In the genomic region with DNA sequence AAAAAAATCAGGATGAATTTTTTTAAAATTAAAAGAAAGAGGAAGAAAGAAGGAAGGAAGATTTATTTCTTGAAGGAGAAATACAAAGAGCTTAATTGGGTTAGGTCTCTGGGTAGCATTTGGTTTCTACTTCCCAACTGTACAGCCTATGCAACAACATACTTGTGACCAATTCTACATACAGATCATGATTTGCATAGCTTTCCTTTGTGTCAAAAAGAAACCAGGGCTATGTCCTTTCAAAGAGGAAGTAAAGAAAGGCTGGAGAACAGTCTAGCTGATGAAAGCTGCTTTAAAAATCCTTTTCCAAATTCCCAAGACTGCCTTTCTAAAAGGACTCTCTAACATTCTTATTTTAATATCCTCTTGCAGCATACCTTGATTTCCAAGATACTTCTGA, we compare ENCODE assay signal across 11 cellular contexts. TPM values are rescaled to one million over a fixed set of nuclear protein-coding genes. Genes with fewer than 3 reads are reported as not detected.
DNase-seq lines count a peak whose midpoint lies in the region; ATAC-seq and TF ChIP-seq lines count a peak whose summit lies in the region.
"Had no signal": no experiment of that assay in that cellular context is flagged by ENCODE, and none has a peak within 500 bp of the region (broad histone marks: within the 10 kb centered on the region; RNA-seq: fewer than 3 reads in every experiment).

No MANE protein-coding gene starts in this region.

- peaks cover 19% of the 10 kb centered on the region for H3K4me1 Mint-ChIP-seq in chondrocyte (ENCODE audit: low read depth)
- H3K4me1 Mint-ChIP-seq: activated naive CD8-positive, alpha-beta T cell treated with anti-CD3 and anti-CD28 coated beads, Interleukin-2, amount 10 ng/mL, durations not matched to agents 7 days and 5 days had no signal

- H3K4me1 ChIP-seq in SJCRH30: no peaks in the 10 kb centered on the region

- no peak overlapping the region for H3K4me3 Mint-ChIP-seq in chondrocyte (ENCODE audit: unreplicated experiment)
- H3K4me3 Mint-ChIP-seq: activated naive CD8-positive, alpha-beta T cell treated with anti-CD3 and anti-CD28 coated beads, Interleukin-2, amount 10 ng/mL, durations not matched to agents 7 days and 5 days had no signal

- peak overlapping the region; percentile 43 for H3K27ac Mint-ChIP-seq in chondrocyte (ENCODE audit: unreplicated experiment)
- H3K27ac Mint-ChIP-seq: activated naive CD8-positive, alpha-beta T cell treated with anti-CD3 and anti-CD28 coated beads, Interleukin-2, amount 10 ng/mL, durations not matched to agents 7 days and 5 days had no signal

- H3K4me3 ChIP-seq in SJCRH30: no peak overlapping the region

- H3K27me3 ChIP-seq in SJCRH30: no peaks in the 10 kb centered on the region

- peaks cover 4% of the 10 kb centered on the region; the same call in 1 of the 2 replicates for H3K36me3 ChIP-seq in SJCRH30

- DNase-seq in EH (ENCODE audit: low read depth) (peak; percentile 88), chondrocyte (ENCODE audit: low spot score) (no peak), SJCRH30 (no peak), iPS-NIHi7 (ENCODE audit: extremely low spot score) (no peak)
- no peak for DNase-seq in stimulated activated naive CD4-positive, alpha-beta T cell (lab: John Stamatoyannopoulos, UW)
- no peak for DNase-seq in effector CD4-positive, alpha-beta T cell
- DNase-seq: activated naive CD8-positive, alpha-beta T cell treated with anti-CD3 and anti-CD28 coated beads, Interleukin-2, amount 10 ng/mL, durations not matched to agents 7 days and 5 days; DMS79 treated with DMSO at 0.1 percent for 48 hours; NCI-H524 treated with DMSO at 0.1 percent for 48 hours had no signal

- H3K27ac ChIP-seq in SJCRH30: no peak overlapping the region

- no peaks in the 10 kb centered on the region for H3K36me3 Mint-ChIP-seq in chondrocyte (ENCODE audit: low read depth)

- no peaks in the 10 kb centered on the region for H3K27me3 Mint-ChIP-seq in chondrocyte (ENCODE audit: low read depth)
- H3K27me3 Mint-ChIP-seq: activated naive CD8-positive, alpha-beta T cell treated with anti-CD3 and anti-CD28 coated beads, Interleukin-2, amount 10 ng/mL, durations not matched to agents 7 days and 5 days had no signal

- ATAC-seq in GM19468 (IDR thresholded peaks at IDR 0.05; ENCODE audit: extremely low read depth, unreplicated experiment): peak; percentile 86
- ATAC-seq in HG03196 (IDR thresholded peaks at IDR 0.05; ENCODE audit: unreplicated experiment): peak; percentile 96

- no peak for TF ChIP-seq CTCF in chondrocyte (IDR thresholded peaks at IDR 0.05)

- H3K9me3 ChIP-seq in SJCRH30 (replicated peaks): no peaks in the 10 kb centered on the region

- H3K9me3 Mint-ChIP-seq in chondrocyte (ENCODE audit: low read depth): no peaks in the 10 kb centered on the region
- H3K9me3 Mint-ChIP-seq: activated naive CD8-positive, alpha-beta T cell treated with anti-CD3 and anti-CD28 coated beads, Interleukin-2, amount 10 ng/mL, durations not matched to agents 7 days and 5 days had no signal

RNA-seq across cellular contexts. Expression of a gene that starts 6.1 kb away (rescaled TPM):
- total RNA-seq in chondrocyte: 0.27 to 0.40 TPM in 2 of 3 replicates, not detected in the other
- 0.18 TPM in 1 of 2 replicates, not detected in the other for total RNA-seq in SJCRH30 (2014; rRNA removed; shearing (Covaris generic))

RNA-seq across cellular contexts. Expression of a gene that starts 54.2 kb away (rescaled TPM):
- total RNA-seq in chondrocyte: 17.0 to 22.5 TPM (median 17.1 TPM) in 3 replicates
- total RNA-seq in SJCRH30 (2014; rRNA removed; shearing (Covaris generic)): 19.7 and 21.4 TPM in 2 replicates

RNA-seq across cellular contexts. Expression of a gene that starts 54.4 kb away (rescaled TPM):
- total RNA-seq in chondrocyte: 18.0 to 22.2 TPM (median 22.2 TPM) in 3 replicates
- total RNA-seq in SJCRH30 (2014; rRNA removed; shearing (Covaris generic)): 31.6 and 32.3 TPM in 2 replicates
